Comparison of ENCODE assay signal across 19 cellular contexts in the genomic region with DNA sequence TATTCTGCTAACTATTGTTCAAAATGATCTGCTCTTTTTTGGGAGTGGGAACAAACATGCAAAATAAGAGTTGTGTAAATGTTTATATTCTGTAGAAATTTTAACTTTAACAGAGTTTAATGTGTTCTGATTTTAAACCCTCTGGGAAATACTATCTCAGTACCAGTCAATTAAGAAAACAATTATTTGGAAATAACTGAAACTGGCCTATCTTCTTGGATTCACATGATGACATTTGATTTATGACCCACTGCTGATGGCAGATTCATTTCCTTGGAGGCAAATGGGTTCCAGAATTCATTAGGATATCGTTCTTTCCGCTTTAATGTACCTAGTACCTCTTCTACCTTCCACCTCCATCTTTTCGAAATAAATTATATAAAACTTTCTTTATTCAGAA. TPM values are rescaled to one million over a fixed set of nuclear protein-coding genes. Genes with fewer than 3 reads are reported as not detected.
DNase-seq lines count a peak whose midpoint lies in the region; ATAC-seq, FAIRE-seq and TF ChIP-seq lines count a peak whose summit lies in the region.
"Had no signal": no experiment of that assay in that cellular context is flagged by ENCODE, and none has a peak within 500 bp of the region (broad histone marks: within the 10 kb centered on the region; RNA-seq: fewer than 3 reads in every experiment).

No MANE protein-coding gene starts in this region.

- no peak for TF ChIP-seq EP300 in HepG2 (IDR thresholded peaks at IDR 0.05; ENCODE audit: low read depth in 2 of 2, low read length in 2 of 2)
- TF ChIP-seq EP300 in HepG2 (CRISPR knock-in tag; IDR thresholded peaks at IDR 0.05; ENCODE audit: borderline replicate concordance), result no peak

- H3K4me2 ChIP-seq in HepG2 (ENCODE audit: low read depth, low read length), result no peak overlapping the region
- peak overlapping the region; percentile 93 for H3K4me2 ChIP-seq in Loucy (ENCODE audit: low read depth, low read length, poor library complexity, severe bottlenecking)
- H3K4me2 ChIP-seq: BLaER1 treated with 17β-estradiol and CSF1 and Interleukin-3, amounts not matched to agents 10 nM and 100 nM had no signal

- H3K4me3 ChIP-seq in liver (ENCODE audit: low read depth in 1 of 3, low read length in 3 of 3), result no peak overlapping the region
- H3K4me3 ChIP-seq in HepG2 (replicated peaks in 1 of 3; ENCODE audit: insufficient read depth in 1 of 3, low read depth in 2 of 3, low read length in 3 of 3), result no peak overlapping the region
- no peak overlapping the region for H3K4me3 ChIP-seq in Loucy (ENCODE audit: low read length, poor library complexity, severe bottlenecking)
- H3K4me3 ChIP-seq in subcutaneous abdominal adipose tissue (ENCODE audit: low read depth in 1 of 5, low read length in 5 of 5), result peak overlapping the region in 1 of 5 donors; percentile 41
- no peak overlapping the region for H3K4me3 ChIP-seq in vagina
- H3K4me3 ChIP-seq: BLaER1 treated with 17β-estradiol and CSF1 and Interleukin-3, amounts not matched to agents 10 nM and 100 nM; HAP-1 had no signal

- peak overlapping the region; percentile 7 to 28 for H3K27ac ChIP-seq in liver (ENCODE audit: low read depth in 1 of 2, low read length in 2 of 2)
- H3K27ac ChIP-seq in HepG2 (ENCODE audit: extremely low read length, insufficient read depth, low read length), result no peak overlapping the region
- peak overlapping the region; percentile 99 for H3K27ac ChIP-seq in subcutaneous abdominal adipose tissue (ENCODE audit: low read depth, low read length)
- H3K27ac ChIP-seq in vagina, result no peak overlapping the region
- H3K27ac ChIP-seq: BLaER1 treated with 17β-estradiol and CSF1 and Interleukin-3, amounts not matched to agents 10 nM and 100 nM; GM23248; HL-60 had no signal

- DNase-seq in HepG2 (ENCODE audit: low spot score) (no peak), vagina (ENCODE audit: extremely low spot score in 2 of 2) (no peak), ACHN (no peak)
- DNase-seq in stimulated activated CD4-positive, alpha-beta T cell treated with anti-CD3 and anti-CD28 coated beads, Interleukin-12 subunit alpha, Interleukin-12 subunit beta, amount 100 ng/mL, for 4 hours, result no peak
- DNase-seq: 8988T; Calu3; CD8-positive, alpha-beta T cell; DMS79 treated with DMSO at 0.1 percent for 48 hours; GF-D8; HFFc6 had no signal

- no peak for FAIRE-seq in HepG2 (lab: Jason Lieb, UNC)
- peak; percentile 47 for FAIRE-seq in colon (lab: Jason Lieb, UNC)
- FAIRE-seq: HTR-8/SVneo had no signal

- H3K9ac ChIP-seq in liver (ENCODE audit: low read depth in 1 of 2, low read length in 2 of 2) (peak overlapping the region in 1 of 2 donors; percentile 79), HepG2 (ENCODE audit: insufficient read depth, low read depth, low read length) (no peak overlapping the region), Loucy (ENCODE audit: low read depth, low read length, poor library complexity, severe bottlenecking) (no peak overlapping the region), subcutaneous abdominal adipose tissue (ENCODE audit: low read length in 5 of 5) (peak overlapping the region in 1 of 5 donors; percentile 99)
- H3K9ac ChIP-seq: BLaER1 treated with 17β-estradiol and CSF1 and Interleukin-3, amounts not matched to agents 10 nM and 100 nM had no signal

- CTCF ChIA-PET in HepG2 (lab: Yijun Ruan, JAX; ENCODE audit: low intra/inter-chr PET ratio, low total read pairs), result no interaction called here

- 57% methylated on average over 3 of the region's 3 CpGs for WGBS in liver
- WGBS in HepG2 (ENCODE audit: low lambda C conversion rate), result 98% methylated on average over 3 of the region's 3 CpGs

- H3K79me2 ChIP-seq in HepG2 (ENCODE audit: insufficient read depth, low read length) (peaks cover 62% of the 10 kb centered on the region), Loucy (ENCODE audit: insufficient read depth, low read length) (peaks cover 65% of the 10 kb centered on the region)

- no peaks in the 10 kb centered on the region for H3K9me2 ChIP-seq in Loucy (replicated peaks; ENCODE audit: low read depth, low read length)

- no peak for ATAC-seq in HepG2
- ATAC-seq: CD8-positive, alpha-beta T cell had no signal

- H4K20me1 ChIP-seq in HepG2 (ENCODE audit: insufficient read depth, low read length), result peaks cover 10% of the 10 kb centered on the region
- peaks cover 36% of the 10 kb centered on the region for H4K20me1 ChIP-seq in Loucy (ENCODE audit: insufficient read depth, low read length, poor library complexity, severe bottlenecking)

- no peaks in the 10 kb centered on the region for H3K36me3 ChIP-seq in liver (ENCODE audit: control insufficient read depth in 4 of 4, insufficient read depth in 3 of 4, low read depth in 1 of 4, low read length in 3 of 4)
- no peaks in the 10 kb centered on the region for H3K36me3 ChIP-seq in HepG2 (replicated peaks in 1 of 2; ENCODE audit: control insufficient read depth in 1 of 2, insufficient read depth in 2 of 2, low read length in 2 of 2)
- no peaks in the 10 kb centered on the region for H3K36me3 ChIP-seq in Loucy (ENCODE audit: insufficient read depth, low read length)
- H3K36me3 ChIP-seq in subcutaneous abdominal adipose tissue (ENCODE audit: control insufficient read depth in 5 of 5, insufficient read depth in 5 of 5, low read length in 5 of 5), result peaks cover 0 to 3% (median 0%) of the 10 kb centered on the region in 5 donors
- H3K36me3 ChIP-seq in vagina, result no peaks in the 10 kb centered on the region
- H3K36me3 ChIP-seq: HAP-1 had no signal

- TF ChIP-seq RAD21 in liver (IDR thresholded peaks at IDR 0.05), result peak in 1 of 2 donors; percentile 27
- TF ChIP-seq RAD21 in HepG2 (CRISPR knock-in tag; IDR thresholded peaks at IDR 0.05), result no peak

- no peaks in the 10 kb centered on the region for H3F3A ChIP-seq in Loucy (ENCODE audit: low read depth)

- no TSS peak for BruUV-seq in HepG2 (replicated peaks; lab: Mats Ljungman, UMichigan)

- intact Hi-C loops in HepG2 (cut with micrococcal nuclease; ENCODE audit: unreplicated experiment) (no loop called here), vagina (cut with DNase I) (no loop called here)

- in situ Hi-C loops in HepG2 (cut with HindIII; ENCODE audit: extremely low pct_ligation_motif_present, low pct_unique_long_range_greater_than_20kb), result no loop called here
- in situ Hi-C loops in ACHN (cut with HindIII; ENCODE audit: low pct_ligation_motif_present, low pct_unique_long_range_greater_than_20kb, low sequenced_read_pairs), result no loop called here

- TF ChIP-seq POLR2A in HepG2 (IDR thresholded peaks at IDR 0.05; ENCODE audit: insufficient read depth in 1 of 2, low read depth in 2 of 2, low read length in 2 of 2), result no peak
- TF ChIP-seq POLR2A in vagina (IDR thresholded peaks at IDR 0.05), result no peak

- POLR2A ChIA-PET in HepG2 (lab: Yijun Ruan, JAX), result no interaction called here

- TF ChIP-seq CTCF in liver (IDR thresholded peaks at IDR 0.05; ENCODE audit: low read depth, low read length, missing input control) (no peak), HepG2 (CRISPR knock-in tag; IDR thresholded peaks at IDR 0.05) (no peak), Loucy (conservative IDR thresholded peaks at IDR 0.05; ENCODE audit: low read length) (no peak), vagina (IDR thresholded peaks at IDR 0.05) (no peak)

- no peaks in the 10 kb centered on the region for H3K9me3 ChIP-seq in liver (ENCODE audit: control insufficient read depth in 4 of 4, low read length in 3 of 4)
- no peaks in the 10 kb centered on the region for H3K9me3 ChIP-seq in HepG2 (ENCODE audit: low read length)
- H3K9me3 ChIP-seq in Loucy (ENCODE audit: insufficient read depth, low read depth, low read length), result no peaks in the 10 kb centered on the region
- H3K9me3 ChIP-seq in subcutaneous abdominal adipose tissue (ENCODE audit: control insufficient read depth in 5 of 5, low read length in 5 of 5), result no peaks in the 10 kb centered on the region
- no peaks in the 10 kb centered on the region for H3K9me3 ChIP-seq in vagina
- H3K9me3 ChIP-seq: BLaER1 treated with 17β-estradiol and CSF1 and Interleukin-3, amounts not matched to agents 10 nM and 100 nM; HAP-1 had no signal

- H2AFZ ChIP-seq in HepG2 (ENCODE audit: low read length) (no peak overlapping the region), Loucy (ENCODE audit: low read length) (no peak overlapping the region)
- H2AFZ ChIP-seq: GM23248 had no signal

- H3K27me3 ChIP-seq in liver (ENCODE audit: control insufficient read depth in 4 of 4, insufficient read depth in 4 of 4, low read length in 3 of 4), result no peaks in the 10 kb centered on the region
- H3K27me3 ChIP-seq in HepG2 (ENCODE audit: control insufficient read depth in 1 of 2, insufficient read depth in 2 of 2, low read length in 2 of 2), result no peaks in the 10 kb centered on the region
- no peaks in the 10 kb centered on the region for H3K27me3 ChIP-seq in Loucy (ENCODE audit: insufficient read depth, low read length, poor library complexity, severe bottlenecking)
- H3K27me3 ChIP-seq in subcutaneous abdominal adipose tissue (ENCODE audit: control insufficient read depth in 5 of 5, insufficient read depth in 4 of 5, low read length in 5 of 5), result no peaks in the 10 kb centered on the region
- no peaks in the 10 kb centered on the region for H3K27me3 ChIP-seq in vagina
- H3K27me3 ChIP-seq: BLaER1 treated with 17β-estradiol and CSF1 and Interleukin-3, amounts not matched to agents 10 nM and 100 nM had no signal

- H3K4me1 ChIP-seq in liver (ENCODE audit: control insufficient read depth in 4 of 4, insufficient read depth in 4 of 4, low read length in 3 of 4) (peaks cover 1 to 37% (median 29%) of the 10 kb centered on the region in 4 donors), HepG2 (ENCODE audit: insufficient read depth, low read length) (peaks cover 41% of the 10 kb centered on the region), Loucy (ENCODE audit: insufficient read depth, low read length, poor library complexity, severe bottlenecking) (peaks cover 26% of the 10 kb centered on the region), subcutaneous abdominal adipose tissue (ENCODE audit: control insufficient read depth in 5 of 5, insufficient read depth in 5 of 5, low read length in 5 of 5) (peaks cover 0 to 58% (median 29%) of the 10 kb centered on the region in 5 donors), vagina (peaks cover 24% of the 10 kb centered on the region)

RNA-seq across cellular contexts. Expression of gene SIK2, which starts 5.5 kb away (rescaled TPM):
- total RNA-seq in liver (10 to 100 TPM; 10.4 to 15.0 TPM), HepG2 (2016; rRNA removed; fragmentation: Illumina TruSeq; extraction: Trizol) (8.1 and 11.0 TPM in 2 replicates), vagina (16.7 TPM)
- polyA plus RNA-seq in liver (1 to 10 TPM; 6.5 to 8.2 TPM), HepG2 (2011; rRNA removed) (11.5 and 15.4 TPM in 2 replicates)
- total RNA-seq in HepG2 (2016; cell fraction: cytosol; rRNA removed; fragmentation: Illumina TruSeq; extraction: Trizol; ENCODE audit: low read depth), result 1.0 and 1.2 TPM in 2 replicates
- total RNA-seq in HepG2 (2016; cell fraction: insoluble cytoplasmic fraction; rRNA removed; fragmentation: Illumina TruSeq; extraction: Trizol), result 8.6 and 10.1 TPM in 2 replicates
- 4.9 TPM in 2 replicates for total RNA-seq in HepG2 (2016; cell fraction: membrane; rRNA removed; fragmentation: Illumina TruSeq; extraction: Trizol)
- 7.5 and 8.5 TPM in 2 replicates for total RNA-seq in HepG2 (2016; cell fraction: nucleus; rRNA removed; fragmentation: Illumina TruSeq; extraction: Trizol)
- polyA plus RNA-seq in HepG2 (2011; cell fraction: cytosol; rRNA removed), result 7.5 and 8.1 TPM in 2 replicates
- 6.6 and 9.5 TPM in 2 replicates for polyA plus RNA-seq in HepG2 (2011; cell fraction: nucleus; rRNA removed)
- 7.1 and 8.4 TPM in 2 replicates for polyA plus RNA-seq in HepG2 (2012)
- 0.48 and 0.64 TPM in 2 replicates for polyA plus RNA-seq in HepG2 (2016; cell fraction: cytosol; fragmentation: Illumina TruSeq; extraction: Trizol; ENCODE audit: low read depth)
- 7.0 and 8.4 TPM in 2 replicates for polyA plus RNA-seq in HepG2 (2016; cell fraction: insoluble cytoplasmic fraction; fragmentation: Illumina TruSeq; extraction: Trizol; ENCODE audit: low read depth)
- polyA plus RNA-seq in HepG2 (2016; cell fraction: membrane; fragmentation: Illumina TruSeq; extraction: Trizol; ENCODE audit: low read depth), result 1.7 and 2.0 TPM in 2 replicates
- 7.7 and 13.1 TPM in 2 replicates for polyA plus RNA-seq in HepG2 (2016; cell fraction: nucleus; fragmentation: Illumina TruSeq; extraction: Trizol; ENCODE audit: insufficient read depth, low read depth)
- polyA minus RNA-seq in HepG2 (2011; rRNA and poly(A)+ RNA removed; ENCODE audit: low replicate concordance), result 21.7 and 23.9 TPM in 2 replicates
- polyA minus RNA-seq in HepG2 (2011; cell fraction: cytosol; rRNA and poly(A)+ RNA removed), result 8.0 and 8.5 TPM in 2 replicates
- polyA minus RNA-seq in HepG2 (2011; cell fraction: nucleus; rRNA and poly(A)+ RNA removed), result 10.3 and 10.8 TPM in 2 replicates

Comparison
In these comparisons a context has a peak if more than half of its experiments do, and no peak if none do; other contexts are left out.
1. H3K27ac ChIP-seq: peak in liver (2 of 2) and subcutaneous abdominal adipose tissue (single experiment); none in HepG2 (single experiment) and vagina (single experiment).